In genomic region chr16:11310997-11311561, GRCh38 we compare ENCODE assay signal across 10 cellular contexts. TPM values are rescaled to one million over a fixed set of nuclear protein-coding genes. Genes with fewer than 3 reads are reported as not detected.
DNase-seq lines count a peak whose midpoint lies in the region; ATAC-seq, FAIRE-seq and TF ChIP-seq lines count a peak whose summit lies in the region.
"Had no signal": no experiment of that assay in that cellular context is flagged by ENCODE, and none has a peak within 500 bp of the region (broad histone marks: within the 10 kb centered on the region; RNA-seq: fewer than 3 reads in every experiment).

No MANE protein-coding gene starts in this region.

- H3K27ac ChIP-seq in tibial nerve (peak overlapping the region in 1 of 4 donors; percentile 67), pancreas (no peak overlapping the region)

- H3K36me3 ChIP-seq in tibial nerve (no peaks in the 10 kb centered on the region), pancreas (no peaks in the 10 kb centered on the region)

- H3K4me3 ChIP-seq in GM12865 (ENCODE audit: low read depth, low read length) (peak overlapping the region; percentile 5; the same call in 1 of the 2 replicates), tibial nerve (no peak overlapping the region), pancreas (no peak overlapping the region)

- TF ChIP-seq CTCF in GM12865 (IDR thresholded peaks at IDR 0.05; ENCODE audit: insufficient read depth, low read depth, low read length, missing control alignments) (no peak), endothelial cell (IDR thresholded peaks at IDR 0.05; ENCODE audit: unreplicated experiment) (no peak), tibial nerve (IDR thresholded peaks at IDR 0.05) (no peak), pancreas (IDR thresholded peaks at IDR 0.05) (no peak)

- no peak for FAIRE-seq in pancreas (lab: Jason Lieb, UNC)

- H3K27me3 ChIP-seq in tibial nerve (no peaks in the 10 kb centered on the region), pancreas (no peaks in the 10 kb centered on the region)

- H3K4me1 Mint-ChIP-seq in endothelial cell (ENCODE audit: unreplicated experiment) = peaks cover 14% of the 10 kb centered on the region

- no peaks in the 10 kb centered on the region for H3K9me3 Mint-ChIP-seq in endothelial cell (ENCODE audit: unreplicated experiment)

- H3K9me3 ChIP-seq in tibial nerve (no peaks in the 10 kb centered on the region), pancreas (no peaks in the 10 kb centered on the region)

- peak overlapping the region; percentile 95 for H3K27ac Mint-ChIP-seq in endothelial cell (ENCODE audit: unreplicated experiment)

- ATAC-seq in GM21723 (IDR thresholded peaks at IDR 0.05; ENCODE audit: unreplicated experiment) (peak; percentile 36), pancreas (no peak)

- intact Hi-C loops in pancreas (cut with DNase I) = no loop called here

- DNase-seq in GM12865 (ENCODE audit: low read depth) = peak; percentile 93
- DNase-seq in NOMO-1 treated with DMSO at 0.1 percent for 48 hours (lab: John Stamatoyannopoulos, UW; ENCODE audit: unreplicated experiment) = peak; percentile 96
- DNase-seq in endothelial cell (ENCODE audit: low spot score) = peak; percentile 18
- DNase-seq in NCI-H1436 treated with DMSO at 0.1 percent for 48 hours (lab: John Stamatoyannopoulos, UW) = no peak
- DNase-seq in HuH-7.5 (ENCODE audit: low spot score) = no peak
- DNase-seq in tibial nerve (ENCODE audit: low spot score in 2 of 2) = no peak
- DNase-seq in pancreas = no peak

- no peak for TF ChIP-seq POLR2A in tibial nerve (IDR thresholded peaks at IDR 0.05)

- H3K4me3 Mint-ChIP-seq in endothelial cell (ENCODE audit: unreplicated experiment) = no peak overlapping the region

- no peak for TF ChIP-seq EP300 in tibial nerve (IDR thresholded peaks at IDR 0.05)

- WGBS in tibial nerve, 2 donors = 74 to 77% methylated on average over 10 of the region's 10 CpGs
- WGBS in pancreas, 2 donors = 79 to 80% methylated on average over 10 of the region's 10 CpGs

- H3K36me3 Mint-ChIP-seq in endothelial cell (ENCODE audit: low read depth, unreplicated experiment) = no peaks in the 10 kb centered on the region

- H3K27me3 Mint-ChIP-seq in endothelial cell (ENCODE audit: unreplicated experiment) = peaks cover 14% of the 10 kb centered on the region

- H3K4me1 ChIP-seq in tibial nerve = peaks cover 0 to 24% (median 11%) of the 10 kb centered on the region in 4 donors
- H3K4me1 ChIP-seq in pancreas = peaks cover 0 to 14% (median 6%) of the 10 kb centered on the region in 3 donors

RNA-seq across cellular contexts. Expression of gene PRM1, which starts 29.9 kb away (rescaled TPM):
- total RNA-seq in endothelial cell (ENCODE audit: unreplicated experiment) = not detected
- total RNA-seq in tibial nerve = not detected
- total RNA-seq in pancreas = not detected
- polyA plus RNA-seq in pancreas = not detected
- total RNA-seq: skeletal muscle tissue had no signal
- polyA plus RNA-seq: esophagus had no signal

RNA-seq across cellular contexts. Expression of gene RMI2, which starts 34.2 kb away (rescaled TPM):
- total RNA-seq in endothelial cell (ENCODE audit: unreplicated experiment) = 10.5 TPM
- total RNA-seq in tibial nerve = 1 to 10 TPM in 3 of 4 donors, not detected in 1; 1.3 to 4.0 (median 2.0) TPM
- total RNA-seq in pancreas = 1 to 10 TPM in 4 of 6 donors, under 1 TPM in 2; 0.35 to 3.2 (median 1.2) TPM
- polyA plus RNA-seq in pancreas = 1 to 10 TPM in 1 of 2 donors, under 1 TPM in 1; 0.65 to 1.5 TPM

RNA-seq across cellular contexts. Expression of gene PRM2, which starts 34.8 kb away (rescaled TPM):
- total RNA-seq in endothelial cell (ENCODE audit: unreplicated experiment) = not detected
- not detected for total RNA-seq in tibial nerve
- not detected for total RNA-seq in pancreas
- not detected for polyA plus RNA-seq in pancreas
- total RNA-seq: skeletal muscle tissue had no signal
- polyA plus RNA-seq: esophagus had no signal

RNA-seq across cellular contexts. Expression of gene PRM3, which starts 37.6 kb away (rescaled TPM):
- total RNA-seq in endothelial cell (ENCODE audit: unreplicated experiment) = not detected
- total RNA-seq in tibial nerve = not detected
- not detected for total RNA-seq in pancreas
- polyA plus RNA-seq in pancreas = not detected
- total RNA-seq: skeletal muscle tissue had no signal
- polyA plus RNA-seq: esophagus had no signal

RNA-seq across cellular contexts. Expression of gene TNP2, which starts 42.0 kb away (rescaled TPM):
- total RNA-seq in endothelial cell (ENCODE audit: unreplicated experiment) = not detected
- not detected for total RNA-seq in tibial nerve
- total RNA-seq in pancreas = not detected
- polyA plus RNA-seq in pancreas = not detected
- total RNA-seq: skeletal muscle tissue had no signal
- polyA plus RNA-seq: esophagus had no signal

Comparison
In these comparisons a context has a peak if more than half of its experiments do, and no peak if none do; other contexts are left out.
1. DNase-seq: peak in GM12865 (single experiment), NOMO-1 treated with DMSO at 0.1 percent for 48 hours (single experiment) and endothelial cell (single experiment); none in NCI-H1436 treated with DMSO at 0.1 percent for 48 hours (single experiment), HuH-7.5 (single experiment), tibial nerve (0 of 2) and pancreas (0 of 6).